1 cellular context compared by ENCODE assay signal in genomic region chr12:113418213-113418879, GRCh38.
TF ChIP-seq lines count a peak whose summit lies in the region.

No MANE protein-coding gene starts in this region.

TF ChIP-seq in A549, 52 proteins besides CTCF, POLR2A, EP300 and RAD21 (continued from another document):
- no peak for TF ChIP-seq FOXS1 (CRISPR knock-in tag; IDR thresholded peaks at IDR 0.05)
- TF ChIP-seq TFCP2L1 (CRISPR knock-in tag; IDR thresholded peaks at IDR 0.05) = no peak
- no peak for TF ChIP-seq HOXA7 (CRISPR knock-in tag; IDR thresholded peaks at IDR 0.05)
- TF ChIP-seq RARB (CRISPR knock-in tag; IDR thresholded peaks at IDR 0.05) = peak; percentile 92; the same call in 1 of the 2 replicates
- TF ChIP-seq NR3C1 (IDR thresholded peaks at IDR 0.05) = no peak
- no peak for TF ChIP-seq NFE2L2 (conservative IDR thresholded peaks at IDR 0.05; ENCODE audit: low read length)
- TF ChIP-seq CEBPB (IDR thresholded peaks at IDR 0.05) = peak in 1 of 2 experiments; percentile 73; a peak in 2 of 4 replicates
- TF ChIP-seq EHF (CRISPR knock-in tag; IDR thresholded peaks at IDR 0.05) = no peak; the same call in 1 of the 2 replicates
- no peak for TF ChIP-seq MAFK (IDR thresholded peaks at IDR 0.05; ENCODE audit: partially characterized antibody)
- no peak for TF ChIP-seq BHLHE40 (IDR thresholded peaks at IDR 0.05; ENCODE audit: low read depth, low read length)
